31 cellular contexts compared by ENCODE assay signal in genomic region chr7:138699661-138700060, GRCh38. TPM values are rescaled to one million over a fixed set of nuclear protein-coding genes. Genes with fewer than 3 reads are reported as not detected.
DNase-seq lines count a peak whose midpoint lies in the region; ATAC-seq, FAIRE-seq and TF ChIP-seq lines count a peak whose summit lies in the region.
"Had no signal": no experiment of that assay in that cellular context is flagged by ENCODE, and none has a peak within 500 bp of the region (broad histone marks: within the 10 kb centered on the region; RNA-seq: fewer than 3 reads in every experiment).

No MANE protein-coding gene starts in this region.

- H2BK20ac ChIP-seq in H1 (ENCODE audit: low read length), result no peak overlapping the region

- no peaks in the 10 kb centered on the region for H3K9me3 ChIP-seq in H1 (ENCODE audit: insufficient read depth in 2 of 2, low read depth in 1 of 2, low read length in 1 of 2)
- H3K9me3 ChIP-seq in psoas muscle, result no peaks in the 10 kb centered on the region
- no peaks in the 10 kb centered on the region for H3K9me3 ChIP-seq in sigmoid colon
- H3K9me3 ChIP-seq: BE2C, BLaER1 had no signal

- H3K4me1 ChIP-seq in H1 (replicated peaks in 1 of 4; ENCODE audit: control insufficient read depth in 3 of 4, insufficient read depth in 4 of 4, low read length in 3 of 4), result 0 out of 7 replicates have a peak, but pooled peaks cover 0 to 3% (median 0%) of the 10 kb centered on the region in 4 experiments
- no peaks in the 10 kb centered on the region for H3K4me1 ChIP-seq in psoas muscle
- no peaks in the 10 kb centered on the region for H3K4me1 ChIP-seq in sigmoid colon
- H3K4me1 ChIP-seq: BE2C, BLaER1 had no signal

- H3K27ac ChIP-seq in H1 (ENCODE audit: low read depth, low read length) (no peak overlapping the region), psoas muscle (no peak overlapping the region), sigmoid colon (no peak overlapping the region)
- H3K27ac ChIP-seq: BLaER1 had no signal

- H2BK12ac ChIP-seq in H1 (ENCODE audit: low read depth, low read length), result no peak overlapping the region

- H3K79me1 ChIP-seq in H1 (ENCODE audit: low read depth, low read length), result no peaks in the 10 kb centered on the region

- H3K4me2 ChIP-seq in H1 (ENCODE audit: insufficient read depth in 1 of 2, low read depth in 2 of 2, low read length in 2 of 2), result no peak overlapping the region
- H3K4me2 ChIP-seq: BLaER1 had no signal

- CTCF ChIA-PET in H1 (lab: Charles Lee; ENCODE audit: partially characterized antibody), result interaction anchor here (1.0 kb wide), 1 partner anchor 244 kb away, joined by 3 read pairs; no protein-coding TSS in a partner anchor

- no peak overlapping the region for H3K4me3 ChIP-seq in H1 (ENCODE audit: extremely low read depth in 1 of 4, insufficient read depth in 2 of 4, low read depth in 3 of 4, low read length in 4 of 4)
- no peak overlapping the region for H3K4me3 ChIP-seq in psoas muscle
- no peak overlapping the region for H3K4me3 ChIP-seq in sigmoid colon
- H3K4me3 ChIP-seq: BLaER1, GM12878 had no signal

- H3K36me3 ChIP-seq in H1 (ENCODE audit: control insufficient read depth in 2 of 4, insufficient read depth in 4 of 4, low read length in 3 of 4), result no peaks in the 10 kb centered on the region
- H3K36me3 ChIP-seq in psoas muscle (ENCODE audit: insufficient read depth in 1 of 2, low read depth in 1 of 2), result no peaks in the 10 kb centered on the region
- H3K36me3 ChIP-seq in sigmoid colon, result no peaks in the 10 kb centered on the region
- H3K36me3 ChIP-seq: BE2C, BLaER1 had no signal

- H4K20me1 ChIP-seq in H1 (replicated peaks in 1 of 2; ENCODE audit: control insufficient read depth in 1 of 2, insufficient read depth in 2 of 2, low read length in 2 of 2), result no peaks in the 10 kb centered on the region
- H4K20me1 ChIP-seq: BLaER1 had no signal

- H3K56ac ChIP-seq in H1 (replicated peaks; ENCODE audit: insufficient read length, low read depth, low read length), result no peak overlapping the region

- no peak for ATAC-seq in sciatic nerve
- no peak for ATAC-seq in psoas muscle
- no peak for ATAC-seq in HG03442 (IDR thresholded peaks at IDR 0.05; ENCODE audit: unreplicated experiment)
- ATAC-seq: GM12878 had no signal

- DNase-seq in H1 (ENCODE audit: low read depth in 1 of 2, low spot score in 2 of 2) (no peak), mesenteric fat pad (ENCODE audit: low spot score) (peak; percentile 75), sciatic nerve (ENCODE audit: low spot score) (peak; percentile 27), psoas muscle (no peak), sigmoid colon (no peak)
- DNase-seq: 8988T; ACHN; BE2C; C1 segment of cervical spinal cord; CD4-positive, alpha-beta memory T cell; CD4-positive, CD25-positive, alpha-beta regulatory T cell; CD8-positive, alpha-beta memory T cell; COR-L47; DMS 273 treated with DMSO at 0.1 percent for 48 hours; DMS153; DMS53; DMS79; DND-41; EL; GDM1 had no signal

- no peak overlapping the region for H4K8ac ChIP-seq in H1 (ENCODE audit: extremely low read depth, insufficient read depth, low read length)

- H3K79me2 ChIP-seq in H1 (ENCODE audit: control insufficient read depth in 1 of 2, insufficient read depth in 2 of 2, low read length in 2 of 2), result no peaks in the 10 kb centered on the region

- no peaks in the 10 kb centered on the region for H3K27me3 ChIP-seq in H1 (replicated peaks in 1 of 4; ENCODE audit: control insufficient read depth in 3 of 4, extremely low read depth in 1 of 4, insufficient read depth in 3 of 4, low read length in 3 of 4)
- no peaks in the 10 kb centered on the region for H3K27me3 ChIP-seq in psoas muscle (ENCODE audit: insufficient read depth in 3 of 3, low read length in 2 of 3)
- no peaks in the 10 kb centered on the region for H3K27me3 ChIP-seq in sigmoid colon
- H3K27me3 ChIP-seq: BE2C, BLaER1 had no signal

- H2BK15ac ChIP-seq in H1 (ENCODE audit: low read length), result no peak overlapping the region

- TF ChIP-seq RAD21 in H1 (IDR thresholded peaks at IDR 0.05 in 1 of 2, conservative IDR thresholded peaks at IDR 0.05 in 1 of 2; ENCODE audit: low read depth in 2 of 2, low read length in 2 of 2), result no peak

- no peak overlapping the region for H2AK5ac ChIP-seq in H1 (ENCODE audit: low read depth, low read length)

- H2BK5ac ChIP-seq in H1 (ENCODE audit: low read depth, low read length), result no peak overlapping the region

- POLR2A ChIA-PET in H1 (lab: Charles Lee; ENCODE audit: partially characterized antibody), result no interaction called here

- intact Hi-C loops in sciatic nerve (cut with DNase I), result no loop called here
- intact Hi-C loops in psoas muscle (cut with DNase I), result no loop called here
- intact Hi-C loops in sigmoid colon (cut with DNase I), result no loop called here

- no peak overlapping the region for H3K9ac ChIP-seq in H1 (replicated peaks in 1 of 4; ENCODE audit: extremely low read depth in 1 of 4, low read depth in 3 of 4, low read length in 3 of 4)
- H3K9ac ChIP-seq: BLaER1 had no signal

- H3K23me2 ChIP-seq in H1 (ENCODE audit: low read depth, low read length), result no peaks in the 10 kb centered on the region

- H2BK120ac ChIP-seq in H1 (replicated peaks; ENCODE audit: low read depth, low read length), result no peak overlapping the region

- no peak for TF ChIP-seq CTCF in H1 (IDR thresholded peaks at IDR 0.05; ENCODE audit: control extremely low read depth in 1 of 3, insufficient read depth in 1 of 3, low read depth in 1 of 3, low read length in 3 of 3)
- TF ChIP-seq CTCF in psoas muscle (IDR thresholded peaks at IDR 0.05), result no peak
- no peak for TF ChIP-seq CTCF in sigmoid colon (IDR thresholded peaks at IDR 0.05)

- H2AFZ ChIP-seq in H1 (ENCODE audit: low read length), result 0 out of 2 replicates have a peak overlapping the region, but pooled peaks have one; percentile 51

- no peak overlapping the region for H4K91ac ChIP-seq in H1 (replicated peaks; ENCODE audit: insufficient read length, low read length)

- no peak overlapping the region for H3K14ac ChIP-seq in H1 (ENCODE audit: insufficient read length)

- no peak overlapping the region for H3K18ac ChIP-seq in H1 (ENCODE audit: extremely low read depth, low read length)

- H3K23ac ChIP-seq in H1 (ENCODE audit: insufficient read length), result no peak overlapping the region

- no peak for TF ChIP-seq EP300 in H1 (IDR thresholded peaks at IDR 0.05; ENCODE audit: borderline replicate concordance in 1 of 2, low read depth in 2 of 2, low read length in 2 of 2)
- no peak for TF ChIP-seq EP300 in sigmoid colon (IDR thresholded peaks at IDR 0.05)

- H4K5ac ChIP-seq in H1 (ENCODE audit: insufficient read length, low read depth, low read length), result no peak overlapping the region

- H3K4ac ChIP-seq in H1 (replicated peaks; ENCODE audit: insufficient read length, low read depth, low read length), result no peak overlapping the region

- WGBS in H1 (ENCODE audit: extremely low coverage in 1 of 2, insufficient coverage in 1 of 2, insufficient read length in 1 of 2, insufficient replicate concordance in 2 of 2, low coverage in 1 of 2, low lambda C conversion rate in 2 of 2, missing lambda C conversion rate in 1 of 2), 2 experiments, result 87% methylated on average over 9 of the region's 9 CpGs; no CpG with 5 or more reads in 1 of the 2 experiments
- 82 to 84% (median 83%) methylated on average over 9 of the region's 9 CpGs for WGBS in psoas muscle, 3 donors
- WGBS in sigmoid colon, 2 donors, result 77 to 84% methylated on average over 9 of the region's 9 CpGs

- no peak for FAIRE-seq in H1 (lab: Jason Lieb, UNC)
- FAIRE-seq: A204.1, GM12878, GM12892, GM18507 had no signal

- TF ChIP-seq POLR2A in H1 (IDR thresholded peaks at IDR 0.05; ENCODE audit: control extremely low read depth in 1 of 2, low read depth in 2 of 2, low read length in 2 of 2) (no peak), sigmoid colon (IDR thresholded peaks at IDR 0.05) (no peak)

TF ChIP-seq in H1, 55 proteins besides CTCF, POLR2A, EP300 and RAD21 (continues in another document):
- TF ChIP-seq SIN3A (conservative IDR thresholded peaks at IDR 0.05 in 1 of 2, IDR thresholded peaks at IDR 0.05 in 1 of 2; ENCODE audit: low read depth in 1 of 2, low read length in 2 of 2) (no peak), BCL11A (IDR thresholded peaks at IDR 0.05; ENCODE audit: low read depth in 2 of 2, low read length in 2 of 2) (no peak), BRCA1 (IDR thresholded peaks at IDR 0.05; ENCODE audit: low read depth, low read length) (no peak), E2F6 (IDR thresholded peaks at IDR 0.05) (no peak), TCF12 (IDR thresholded peaks at IDR 0.05; ENCODE audit: low read depth, low read length) (no peak), GABPA (IDR thresholded peaks at IDR 0.05; ENCODE audit: borderline replicate concordance, insufficient read depth, low read length) (no peak), ATF3 (IDR thresholded peaks at IDR 0.05; ENCODE audit: insufficient read depth, low read depth, low read length) (no peak), HDAC6 (IDR thresholded peaks at IDR 0.05; ENCODE audit: low read depth, low read length) (no peak), TAF7 (optimal IDR thresholded peaks at IDR 0.05; ENCODE audit: borderline replicate concordance, low read depth, low read length) (no peak), NANOG (IDR thresholded peaks at IDR 0.05; ENCODE audit: insufficient read depth, low read depth, low read length, poor library complexity, severe bottlenecking) (no peak), CHD1 (IDR thresholded peaks at IDR 0.05; ENCODE audit: low read depth, low read length) (no peak)

RNA-seq across cellular contexts. Expression of gene SVOPL, which starts 1.5 kb away (rescaled TPM):
- 1.1 TPM in 2 replicates for total RNA-seq in H1 (2021; fragmentation: NEBNext Ultra II Directional; extraction: Animal tissue kit (Norgen Biotek cat#: 25700))
- polyA plus RNA-seq in H1 (2011; rRNA removed) (1.4 and 2.2 TPM in 2 replicates), psoas muscle (under 1 TPM in 1 of 3 donors, not detected in 2; 0.01 TPM), sigmoid colon (1 to 10 TPM in 2 of 3 donors, not detected in 1; 1.8 to 2.3 TPM)
- 1.9 TPM for polyA plus RNA-seq in H1 (2011; cell fraction: cytosol; rRNA removed)
- polyA plus RNA-seq in H1 (2011; cell fraction: nucleus; rRNA removed), result 2.0 TPM
- 1.0 to 1.4 TPM (median 1.1 TPM) in 4 replicates for polyA plus RNA-seq in H1 (2012, experiment 1 of 2)
- 0.50 TPM for polyA plus RNA-seq in H1 (2012, experiment 2 of 2)
- polyA plus RNA-seq in H1 (2013, experiment 1 of 2), result 2.3 TPM
- polyA plus RNA-seq in H1 (2013, experiment 2 of 2), result 1.5 TPM
- 1.5 and 1.8 TPM in 2 replicates for polyA minus RNA-seq in H1 (2011; rRNA and poly(A)+ RNA removed)
- polyA minus RNA-seq in H1 (2011; cell fraction: cytosol; rRNA and poly(A)+ RNA removed), result 1.5 TPM
- polyA minus RNA-seq in H1 (2011; cell fraction: nucleus; rRNA and poly(A)+ RNA removed), result 1.5 TPM
- total RNA-seq in mesenteric fat pad (not detected), sciatic nerve (not detected), psoas muscle (not detected), sigmoid colon (not detected)
- total RNA-seq: A673; CD4-positive, alpha-beta memory T cell; CD4-positive, CD25-positive, alpha-beta regulatory T cell; CD8-positive, alpha-beta memory T cell; Daoy; G401; GM12878 had no signal
- polyA plus RNA-seq: AG04450; CD14-positive monocyte; CD4-positive, alpha-beta memory T cell; CD8-positive, alpha-beta memory T cell had no signal

Comparison
In these comparisons a context has a peak if more than half of its experiments do, and no peak if none do; other contexts are left out.
1. DNase-seq: peak in mesenteric fat pad (single experiment) and sciatic nerve (single experiment); none in H1 (0 of 2), psoas muscle (0 of 2) and sigmoid colon (single experiment).